ENCODE assay signal across 1 cellular context in the genomic region with DNA sequence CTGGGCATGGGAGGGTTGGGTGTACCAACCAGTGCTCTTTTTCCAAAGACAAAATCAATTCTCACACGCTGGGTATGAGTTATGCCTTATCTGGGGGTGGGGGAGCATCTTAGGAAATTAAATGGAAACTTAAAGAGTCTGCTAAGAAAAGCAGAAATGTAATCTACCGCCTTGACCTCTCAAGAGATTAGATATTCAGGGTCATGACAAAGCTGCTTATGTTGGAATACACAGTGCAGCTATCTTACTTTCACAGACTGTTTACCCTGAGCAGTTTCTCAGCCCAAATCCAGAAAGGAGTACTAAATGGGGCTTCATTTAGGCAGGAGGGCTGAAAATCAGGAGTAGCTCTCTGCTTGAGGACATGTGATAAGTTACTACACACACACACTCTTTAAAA.
TF ChIP-seq lines count a peak whose summit lies in the region.

No MANE protein-coding gene starts in this region.

TF ChIP-seq in K562, 482 proteins besides CTCF, POLR2A, EP300 and RAD21 (continues in another document):
- TF ChIP-seq, protein P1, sequence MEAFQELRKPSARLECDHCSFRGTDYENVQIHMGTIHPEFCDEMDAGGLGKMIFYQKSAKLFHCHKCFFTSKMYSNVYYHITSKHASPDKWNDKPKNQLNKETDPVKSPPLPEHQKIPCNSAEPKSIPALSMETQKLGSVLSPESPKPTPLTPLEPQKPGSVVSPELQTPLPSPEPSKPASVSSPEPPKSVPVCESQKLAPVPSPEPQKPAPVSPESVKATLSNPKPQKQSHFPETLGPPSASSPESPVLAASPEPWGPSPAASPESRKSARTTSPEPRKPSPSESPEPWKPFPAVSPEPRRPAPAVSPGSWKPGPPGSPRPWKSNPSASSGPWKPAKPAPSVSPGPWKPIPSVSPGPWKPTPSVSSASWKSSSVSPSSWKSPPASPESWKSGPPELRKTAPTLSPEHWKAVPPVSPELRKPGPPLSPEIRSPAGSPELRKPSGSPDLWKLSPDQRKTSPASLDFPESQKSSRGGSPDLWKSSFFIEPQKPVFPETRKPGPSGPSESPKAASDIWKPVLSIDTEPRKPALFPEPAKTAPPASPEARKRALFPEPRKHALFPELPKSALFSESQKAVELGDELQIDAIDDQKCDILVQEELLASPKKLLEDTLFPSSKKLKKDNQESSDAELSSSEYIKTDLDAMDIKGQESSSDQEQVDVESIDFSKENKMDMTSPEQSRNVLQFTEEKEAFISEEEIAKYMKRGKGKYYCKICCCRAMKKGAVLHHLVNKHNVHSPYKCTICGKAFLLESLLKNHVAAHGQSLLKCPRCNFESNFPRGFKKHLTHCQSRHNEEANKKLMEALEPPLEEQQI (IDR thresholded peaks at IDR 0.05): peak; percentile 66; the same call in 1 of the 2 replicates
- TF ChIP-seq BRD9 (IDR thresholded peaks at IDR 0.05; ENCODE audit: low read depth, partially characterized antibody) (no peak), SMARCA4 (IDR thresholded peaks at IDR 0.05) (peak; percentile 94), TAL1 (IDR thresholded peaks at IDR 0.05) (peak; percentile 94), ZNF644 (tag; IDR thresholded peaks at IDR 0.05; ENCODE audit: low read depth) (peak; percentile 71; the same call in 1 of the 2 replicates), SMARCC2 (IDR thresholded peaks at IDR 0.05; ENCODE audit: low read depth) (peak; percentile 93), MEF2A (IDR thresholded peaks at IDR 0.05; ENCODE audit: control insufficient read depth, low read depth, low read length) (no peak), TBL1XR1 (IDR thresholded peaks at IDR 0.05; ENCODE audit: low read length in 2 of 2) (peak in 1 of 2 experiments; percentile 80; a peak in 2 of 4 replicates), FOXA3 (CRISPR knock-in tag; conservative IDR thresholded peaks at IDR 0.05 in 1 of 2, IDR thresholded peaks at IDR 0.05 in 1 of 2) (peak; percentile 98 to 99), ZNF586 (CRISPR knock-in tag; conservative IDR thresholded peaks at IDR 0.05) (no peak), FOSL1 (tag; conservative IDR thresholded peaks at IDR 0.05) (peak; percentile 61), BCOR (IDR thresholded peaks at IDR 0.05) (peak; percentile 37; the same call in 1 of the 2 replicates), ZC3H11A (IDR thresholded peaks at IDR 0.05; ENCODE audit: low read depth, low read length) (no peak), HDAC2 (IDR thresholded peaks at IDR 0.05) (peak; percentile 94), CBX2 (IDR thresholded peaks at IDR 0.05; ENCODE audit: insufficient read depth, low read length, poor library complexity, severe bottlenecking) (no peak), L3MBTL2 (IDR thresholded peaks at IDR 0.05) (peak; percentile 51; the same call in 1 of the 2 replicates), NCOA1 (IDR thresholded peaks at IDR 0.05; ENCODE audit: low read depth) (peak; percentile 66; the same call in 1 of the 2 replicates), KHSRP (IDR thresholded peaks at IDR 0.05) (peak; percentile 41; the same call in 1 of the 2 replicates), STAT5A (IDR thresholded peaks at IDR 0.05; ENCODE audit: borderline replicate concordance, low read length) (peak; percentile 72), SRF (CRISPR knock-in tag; IDR thresholded peaks at IDR 0.05) (no peak; a peak in 1 of 4 replicates), NCOR1 (IDR thresholded peaks at IDR 0.05) (peak; percentile 85), HDAC3 (IDR thresholded peaks at IDR 0.05; ENCODE audit: borderline replicate concordance, partially characterized antibody) (peak; percentile 76), HMGN3 (IDR thresholded peaks at IDR 0.05; ENCODE audit: borderline replicate concordance, extremely low read depth, insufficient read length, low read depth, low read length) (peak; percentile 59), POLR2AphosphoS5 (IDR thresholded peaks at IDR 0.05; ENCODE audit: control insufficient read depth, insufficient read depth, low read depth, low read length) (peak; percentile 63; the same call in 1 of the 2 replicates), CXXC5 (CRISPR knock-in tag; IDR thresholded peaks at IDR 0.05) (peak; percentile 34), CBFA2T2 (conservative IDR thresholded peaks at IDR 0.05) (peak; percentile 83), CBFA2T3 (IDR thresholded peaks at IDR 0.05) (peak; percentile 91), RB1 (IDR thresholded peaks at IDR 0.05; ENCODE audit: low read depth) (0 out of 2 replicates have a peak, but pooled peaks have one; percentile 27), CC2D1A (IDR thresholded peaks at IDR 0.05) (0 out of 2 replicates have a peak, but pooled peaks have one; percentile 28), ZFP1 (CRISPR knock-in tag; IDR thresholded peaks at IDR 0.05) (no peak), ELF4 (CRISPR knock-in tag; IDR thresholded peaks at IDR 0.05) (0 out of 2 replicates have a peak, but pooled peaks have one; percentile 59), TCF7L2 (IDR thresholded peaks at IDR 0.05; ENCODE audit: low read depth, low read length) (no peak), POLR3A (IDR thresholded peaks at IDR 0.05; ENCODE audit: borderline replicate concordance, extremely low read depth, insufficient read depth, insufficient read length) (no peak), ZNF41 (CRISPR knock-in tag; conservative IDR thresholded peaks at IDR 0.05) (0 out of 2 replicates have a peak, but pooled peaks have one; percentile 15), NR2F6 (CRISPR knock-in tag; IDR thresholded peaks at IDR 0.05) (no peak), PYGO2 (tag; IDR thresholded peaks at IDR 0.05) (no peak), FOXP1 (CRISPR knock-in tag; IDR thresholded peaks at IDR 0.05) (peak; percentile 31; the same call in 1 of the 2 replicates), TCF3 (CRISPR knock-in tag; IDR thresholded peaks at IDR 0.05) (peak; percentile 94), NONO (IDR thresholded peaks at IDR 0.05; ENCODE audit: low read depth in 2 of 2, low read length in 1 of 2) (0 out of 4 replicates have a peak, but pooled peaks of 1 of the 2 experiments have one; percentile 14), MEIS2 (IDR thresholded peaks at IDR 0.05; ENCODE audit: partially characterized antibody) (peak; percentile 75), GATA2 (CRISPR knock-in tag; IDR thresholded peaks at IDR 0.05) (peak; percentile 73), MTA1 (IDR thresholded peaks at IDR 0.05; ENCODE audit: borderline replicate concordance) (peak; percentile 70; the same call in 1 of the 2 replicates), ARNT (IDR thresholded peaks at IDR 0.05) (peak in 1 of 2 experiments; percentile 77; a peak in 1 of 4 replicates), PRPF4 (IDR thresholded peaks at IDR 0.05; ENCODE audit: insufficient read depth, low read depth, low read length, poor library complexity, severe bottlenecking) (no peak), FOXK2 (conservative IDR thresholded peaks at IDR 0.05 in 1 of 2, IDR thresholded peaks at IDR 0.05 in 1 of 2; ENCODE audit: low read depth in 2 of 2) (peak; percentile 59 to 66; a peak in 2 of 4 replicates)
- TF ChIP-seq, protein P2, sequence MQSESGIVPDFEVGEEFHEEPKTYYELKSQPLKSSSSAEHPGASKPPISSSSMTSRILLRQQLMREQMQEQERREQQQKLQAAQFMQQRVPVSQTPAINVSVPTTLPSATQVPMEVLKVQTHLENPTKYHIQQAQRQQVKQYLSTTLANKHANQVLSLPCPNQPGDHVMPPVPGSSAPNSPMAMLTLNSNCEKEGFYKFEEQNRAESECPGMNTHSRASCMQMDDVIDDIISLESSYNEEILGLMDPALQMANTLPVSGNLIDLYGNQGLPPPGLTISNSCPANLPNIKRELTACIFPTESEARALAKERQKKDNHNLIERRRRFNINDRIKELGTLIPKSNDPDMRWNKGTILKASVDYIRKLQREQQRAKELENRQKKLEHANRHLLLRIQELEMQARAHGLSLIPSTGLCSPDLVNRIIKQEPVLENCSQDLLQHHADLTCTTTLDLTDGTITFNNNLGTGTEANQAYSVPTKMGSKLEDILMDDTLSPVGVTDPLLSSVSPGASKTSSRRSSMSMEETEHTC (IDR thresholded peaks at IDR 0.05): peak; percentile 57; the same call in 1 of the 2 replicates
- TF ChIP-seq, protein P3, sequence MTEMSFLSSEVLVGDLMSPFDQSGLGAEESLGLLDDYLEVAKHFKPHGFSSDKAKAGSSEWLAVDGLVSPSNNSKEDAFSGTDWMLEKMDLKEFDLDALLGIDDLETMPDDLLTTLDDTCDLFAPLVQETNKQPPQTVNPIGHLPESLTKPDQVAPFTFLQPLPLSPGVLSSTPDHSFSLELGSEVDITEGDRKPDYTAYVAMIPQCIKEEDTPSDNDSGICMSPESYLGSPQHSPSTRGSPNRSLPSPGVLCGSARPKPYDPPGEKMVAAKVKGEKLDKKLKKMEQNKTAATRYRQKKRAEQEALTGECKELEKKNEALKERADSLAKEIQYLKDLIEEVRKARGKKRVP (CRISPR knock-in tag; IDR thresholded peaks at IDR 0.05): 0 out of 2 replicates have a peak, but pooled peaks have one; percentile 31
- TF ChIP-seq, protein P4, sequence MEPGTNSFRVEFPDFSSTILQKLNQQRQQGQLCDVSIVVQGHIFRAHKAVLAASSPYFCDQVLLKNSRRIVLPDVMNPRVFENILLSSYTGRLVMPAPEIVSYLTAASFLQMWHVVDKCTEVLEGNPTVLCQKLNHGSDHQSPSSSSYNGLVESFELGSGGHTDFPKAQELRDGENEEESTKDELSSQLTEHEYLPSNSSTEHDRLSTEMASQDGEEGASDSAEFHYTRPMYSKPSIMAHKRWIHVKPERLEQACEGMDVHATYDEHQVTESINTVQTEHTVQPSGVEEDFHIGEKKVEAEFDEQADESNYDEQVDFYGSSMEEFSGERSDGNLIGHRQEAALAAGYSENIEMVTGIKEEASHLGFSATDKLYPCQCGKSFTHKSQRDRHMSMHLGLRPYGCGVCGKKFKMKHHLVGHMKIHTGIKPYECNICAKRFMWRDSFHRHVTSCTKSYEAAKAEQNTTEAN (CRISPR knock-in tag; IDR thresholded peaks at IDR 0.05): no peak
- TF ChIP-seq, protein P5, sequence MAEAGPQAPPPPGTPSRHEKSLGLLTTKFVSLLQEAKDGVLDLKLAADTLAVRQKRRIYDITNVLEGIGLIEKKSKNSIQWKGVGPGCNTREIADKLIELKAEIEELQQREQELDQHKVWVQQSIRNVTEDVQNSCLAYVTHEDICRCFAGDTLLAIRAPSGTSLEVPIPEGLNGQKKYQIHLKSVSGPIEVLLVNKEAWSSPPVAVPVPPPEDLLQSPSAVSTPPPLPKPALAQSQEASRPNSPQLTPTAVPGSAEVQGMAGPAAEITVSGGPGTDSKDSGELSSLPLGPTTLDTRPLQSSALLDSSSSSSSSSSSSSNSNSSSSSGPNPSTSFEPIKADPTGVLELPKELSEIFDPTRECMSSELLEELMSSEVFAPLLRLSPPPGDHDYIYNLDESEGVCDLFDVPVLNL (CRISPR knock-in tag; IDR thresholded peaks at IDR 0.05; ENCODE audit: low read depth): no peak
- TF ChIP-seq, protein P6, sequence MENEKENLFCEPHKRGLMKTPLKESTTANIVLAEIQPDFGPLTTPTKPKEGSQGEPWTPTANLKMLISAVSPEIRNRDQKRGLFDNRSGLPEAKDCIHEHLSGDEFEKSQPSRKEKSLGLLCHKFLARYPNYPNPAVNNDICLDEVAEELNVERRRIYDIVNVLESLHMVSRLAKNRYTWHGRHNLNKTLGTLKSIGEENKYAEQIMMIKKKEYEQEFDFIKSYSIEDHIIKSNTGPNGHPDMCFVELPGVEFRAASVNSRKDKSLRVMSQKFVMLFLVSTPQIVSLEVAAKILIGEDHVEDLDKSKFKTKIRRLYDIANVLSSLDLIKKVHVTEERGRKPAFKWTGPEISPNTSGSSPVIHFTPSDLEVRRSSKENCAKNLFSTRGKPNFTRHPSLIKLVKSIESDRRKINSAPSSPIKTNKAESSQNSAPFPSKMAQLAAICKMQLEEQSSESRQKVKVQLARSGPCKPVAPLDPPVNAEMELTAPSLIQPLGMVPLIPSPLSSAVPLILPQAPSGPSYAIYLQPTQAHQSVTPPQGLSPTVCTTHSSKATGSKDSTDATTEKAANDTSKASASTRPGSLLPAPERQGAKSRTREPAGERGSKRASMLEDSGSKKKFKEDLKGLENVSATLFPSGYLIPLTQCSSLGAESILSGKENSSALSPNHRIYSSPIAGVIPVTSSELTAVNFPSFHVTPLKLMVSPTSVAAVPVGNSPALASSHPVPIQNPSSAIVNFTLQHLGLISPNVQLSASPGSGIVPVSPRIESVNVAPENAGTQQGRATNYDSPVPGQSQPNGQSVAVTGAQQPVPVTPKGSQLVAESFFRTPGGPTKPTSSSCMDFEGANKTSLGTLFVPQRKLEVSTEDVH (IDR thresholded peaks at IDR 0.05; ENCODE audit: low read depth, partially characterized antibody): peak; percentile 40
- TF ChIP-seq, protein P7, sequence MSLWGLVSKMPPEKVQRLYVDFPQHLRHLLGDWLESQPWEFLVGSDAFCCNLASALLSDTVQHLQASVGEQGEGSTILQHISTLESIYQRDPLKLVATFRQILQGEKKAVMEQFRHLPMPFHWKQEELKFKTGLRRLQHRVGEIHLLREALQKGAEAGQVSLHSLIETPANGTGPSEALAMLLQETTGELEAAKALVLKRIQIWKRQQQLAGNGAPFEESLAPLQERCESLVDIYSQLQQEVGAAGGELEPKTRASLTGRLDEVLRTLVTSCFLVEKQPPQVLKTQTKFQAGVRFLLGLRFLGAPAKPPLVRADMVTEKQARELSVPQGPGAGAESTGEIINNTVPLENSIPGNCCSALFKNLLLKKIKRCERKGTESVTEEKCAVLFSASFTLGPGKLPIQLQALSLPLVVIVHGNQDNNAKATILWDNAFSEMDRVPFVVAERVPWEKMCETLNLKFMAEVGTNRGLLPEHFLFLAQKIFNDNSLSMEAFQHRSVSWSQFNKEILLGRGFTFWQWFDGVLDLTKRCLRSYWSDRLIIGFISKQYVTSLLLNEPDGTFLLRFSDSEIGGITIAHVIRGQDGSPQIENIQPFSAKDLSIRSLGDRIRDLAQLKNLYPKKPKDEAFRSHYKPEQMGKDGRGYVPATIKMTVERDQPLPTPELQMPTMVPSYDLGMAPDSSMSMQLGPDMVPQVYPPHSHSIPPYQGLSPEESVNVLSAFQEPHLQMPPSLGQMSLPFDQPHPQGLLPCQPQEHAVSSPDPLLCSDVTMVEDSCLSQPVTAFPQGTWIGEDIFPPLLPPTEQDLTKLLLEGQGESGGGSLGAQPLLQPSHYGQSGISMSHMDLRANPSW (CRISPR knock-in tag; IDR thresholded peaks at IDR 0.05): no peak
- TF ChIP-seq, protein P8, sequence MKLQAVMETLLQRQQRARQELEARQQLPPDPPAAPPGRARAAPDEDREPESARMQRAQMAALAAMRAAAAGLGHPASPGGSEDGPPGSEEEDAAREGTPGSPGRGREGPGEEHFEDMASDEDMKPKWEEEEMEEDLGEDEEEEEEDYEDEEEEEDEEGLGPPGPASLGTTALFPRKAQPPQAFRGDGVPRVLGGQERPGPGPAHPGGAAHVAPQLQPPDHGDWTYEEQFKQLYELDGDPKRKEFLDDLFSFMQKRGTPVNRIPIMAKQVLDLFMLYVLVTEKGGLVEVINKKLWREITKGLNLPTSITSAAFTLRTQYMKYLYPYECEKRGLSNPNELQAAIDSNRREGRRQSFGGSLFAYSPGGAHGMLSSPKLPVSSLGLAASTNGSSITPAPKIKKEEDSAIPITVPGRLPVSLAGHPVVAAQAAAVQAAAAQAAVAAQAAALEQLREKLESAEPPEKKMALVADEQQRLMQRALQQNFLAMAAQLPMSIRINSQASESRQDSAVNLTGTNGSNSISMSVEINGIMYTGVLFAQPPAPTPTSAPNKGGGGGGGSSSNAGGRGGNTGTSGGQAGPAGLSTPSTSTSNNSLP (IDR thresholded peaks at IDR 0.05; ENCODE audit: borderline replicate concordance, low read depth, low read length): peak; percentile 9; the same call in 1 of the 2 replicates
